ENCODE assay signal across 19 cellular contexts in the genomic region with DNA sequence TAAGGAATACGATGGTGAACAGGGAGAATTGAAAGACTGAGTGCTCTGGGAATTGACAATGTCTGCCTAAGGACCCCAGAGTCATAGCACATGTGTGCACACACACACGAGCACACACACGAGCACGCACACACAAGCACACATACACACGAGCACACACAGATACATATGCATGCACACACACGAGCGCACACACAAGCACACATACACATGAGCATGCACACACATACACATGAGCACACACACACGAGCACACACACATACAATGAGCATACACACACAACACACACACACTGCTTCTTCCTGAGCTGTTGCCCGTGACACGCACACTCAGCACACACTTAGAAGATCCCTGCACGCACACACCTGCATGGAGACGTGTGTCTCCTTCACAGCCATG. TPM values are rescaled to one million over a fixed set of nuclear protein-coding genes. Genes with fewer than 3 reads are reported as not detected.
DNase-seq lines count a peak whose midpoint lies in the region; ATAC-seq and TF ChIP-seq lines count a peak whose summit lies in the region.
"Had no signal": no experiment of that assay in that cellular context is flagged by ENCODE, and none has a peak within 500 bp of the region (broad histone marks: within the 10 kb centered on the region; RNA-seq: fewer than 3 reads in every experiment).

No MANE protein-coding gene starts in this region.

- peaks cover 0 to 6% (median 0%) of the 10 kb centered on the region in 11 donors for H3K9me3 Mint-ChIP-seq in naive thymus-derived CD4-positive, alpha-beta T cell
- H3K9me3 Mint-ChIP-seq: CD4-positive, alpha-beta T cell; H9 had no signal

- H3K4me3 ChIP-seq in naive thymus-derived CD4-positive, alpha-beta T cell (ENCODE audit: low read length), result no peak overlapping the region
- H3K4me3 ChIP-seq in upper lobe of right lung, result no peak overlapping the region
- H3K4me3 ChIP-seq: A549, K562 had no signal

- H3K4me1 Mint-ChIP-seq in naive thymus-derived CD4-positive, alpha-beta T cell, result no peaks in the 10 kb centered on the region

- H3K27ac ChIP-seq in naive thymus-derived CD4-positive, alpha-beta T cell (ENCODE audit: low read depth, low read length), result no peak overlapping the region
- no peak overlapping the region for H3K27ac ChIP-seq in upper lobe of right lung
- no peak overlapping the region for H3K27ac ChIP-seq in foreskin keratinocyte
- H3K27ac ChIP-seq: 22Rv1, A549, C4-2B, HL-60 had no signal

- H3K9me3 ChIP-seq in naive thymus-derived CD4-positive, alpha-beta T cell (ENCODE audit: control insufficient read depth in 2 of 3, low read length in 3 of 3), result no peaks in the 10 kb centered on the region
- no peaks in the 10 kb centered on the region for H3K9me3 ChIP-seq in upper lobe of right lung
- H3K9me3 ChIP-seq: A549, Caco-2 had no signal

- no peaks in the 10 kb centered on the region for H3K36me3 ChIP-seq in naive thymus-derived CD4-positive, alpha-beta T cell (ENCODE audit: control insufficient read depth in 2 of 3, insufficient read depth in 3 of 3, low read length in 3 of 3)
- no peaks in the 10 kb centered on the region for H3K36me3 ChIP-seq in upper lobe of right lung

- DNase-seq in Right ventricle myocardium inferior (ENCODE audit: missing footprints) (peak; percentile 1), cardiac septum (ENCODE audit: low spot score) (no peak), upper lobe of right lung (no peak), foreskin keratinocyte (no peak), NCI-H1694 (lab: John Stamatoyannopoulos, UW) (no peak)
- DNase-seq in naive thymus-derived CD4-positive, alpha-beta T cell, result no peak
- DNase-seq: AML-193; Caco-2; CD4-positive, alpha-beta T cell; GOT3; H9; IMR-90 had no signal

- peaks cover 9 to 48% (median 38%) of the 10 kb centered on the region in 5 donors for H3K27me3 Mint-ChIP-seq in naive thymus-derived CD4-positive, alpha-beta T cell

- H3K36me3 Mint-ChIP-seq in naive thymus-derived CD4-positive, alpha-beta T cell, result no peaks in the 10 kb centered on the region

- CTCF ChIA-PET in naive thymus-derived CD4-positive, alpha-beta T cell (lab: Charles Lee), result no interaction called here

- H3K27ac Mint-ChIP-seq in naive thymus-derived CD4-positive, alpha-beta T cell, result no peak overlapping the region
- H3K27ac Mint-ChIP-seq: CD4-positive, alpha-beta T cell; H9 had no signal

- H3K27me3 ChIP-seq in naive thymus-derived CD4-positive, alpha-beta T cell (ENCODE audit: control insufficient read depth in 2 of 2, insufficient read depth in 2 of 2, low read length in 2 of 2), result no peaks in the 10 kb centered on the region
- H3K27me3 ChIP-seq in upper lobe of right lung (peaks cover 46% of the 10 kb centered on the region), foreskin keratinocyte (peaks cover 17% of the 10 kb centered on the region)

- TF ChIP-seq CTCF in upper lobe of right lung (IDR thresholded peaks at IDR 0.05) (no peak), foreskin keratinocyte (conservative IDR thresholded peaks at IDR 0.05) (no peak)

- H3K4me1 ChIP-seq in naive thymus-derived CD4-positive, alpha-beta T cell (ENCODE audit: control insufficient read depth in 2 of 2, insufficient read depth in 2 of 2, low read length in 2 of 2), result no peaks in the 10 kb centered on the region
- H3K4me1 ChIP-seq in upper lobe of right lung (no peaks in the 10 kb centered on the region), foreskin keratinocyte (peaks cover 9% of the 10 kb centered on the region)
- H3K4me1 ChIP-seq: A549, Caco-2 had no signal

- POLR2A ChIA-PET in naive thymus-derived CD4-positive, alpha-beta T cell (lab: Charles Lee), result no interaction called here

- intact Hi-C loops in Right ventricle myocardium inferior (cut with DNase I) (no loop called here), cardiac septum (cut with DNase I) (no loop called here), upper lobe of right lung (cut with DNase I) (no loop called here)
- intact Hi-C loops in naive thymus-derived CD4-positive, alpha-beta T cell (cut with micrococcal nuclease), result no loop called here

- no peak for ATAC-seq in Right ventricle myocardium inferior
- peak; percentile 18 for ATAC-seq in naive thymus-derived CD4-positive, alpha-beta T cell
- ATAC-seq in upper lobe of right lung, result peak; percentile 8
- no peak for ATAC-seq in foreskin keratinocyte
- ATAC-seq in HG02870 (IDR thresholded peaks at IDR 0.05; ENCODE audit: unreplicated experiment), result no peak
- ATAC-seq: A549, K562 had no signal

- no peak overlapping the region for H3K4me3 Mint-ChIP-seq in naive thymus-derived CD4-positive, alpha-beta T cell
- H3K4me3 Mint-ChIP-seq: CD4-positive, alpha-beta T cell; H9 had no signal

RNA-seq across cellular contexts. Expression of a gene that starts 10.9 kb away (rescaled TPM):
- 0.08 TPM for total RNA-seq in Right ventricle myocardium inferior
- 0.05 TPM for total RNA-seq in cardiac septum
- not detected for total RNA-seq in naive thymus-derived CD4-positive, alpha-beta T cell
- not detected for polyA plus RNA-seq in naive thymus-derived CD4-positive, alpha-beta T cell
- 0.46 TPM for total RNA-seq in upper lobe of right lung
- 0.18 and 0.51 TPM in 2 replicates for total RNA-seq in foreskin keratinocyte
- 0.18 and 0.46 TPM in 2 replicates for polyA plus RNA-seq in foreskin keratinocyte
- total RNA-seq: Caco-2; CD4-positive, alpha-beta T cell; IMR-90; K562 had no signal
- polyA plus RNA-seq: BJ, IMR-90, K562 had no signal

Comparison
In these comparisons a context has a peak if more than half of its experiments do, and no peak if none do; other contexts are left out.
1. ATAC-seq: peak in naive thymus-derived CD4-positive, alpha-beta T cell (single experiment) and upper lobe of right lung (single experiment); none in Right ventricle myocardium inferior (single experiment), foreskin keratinocyte (single experiment) and HG02870 (single experiment).